Comparison of ENCODE assay signal across 20 cellular contexts in the genomic region with DNA sequence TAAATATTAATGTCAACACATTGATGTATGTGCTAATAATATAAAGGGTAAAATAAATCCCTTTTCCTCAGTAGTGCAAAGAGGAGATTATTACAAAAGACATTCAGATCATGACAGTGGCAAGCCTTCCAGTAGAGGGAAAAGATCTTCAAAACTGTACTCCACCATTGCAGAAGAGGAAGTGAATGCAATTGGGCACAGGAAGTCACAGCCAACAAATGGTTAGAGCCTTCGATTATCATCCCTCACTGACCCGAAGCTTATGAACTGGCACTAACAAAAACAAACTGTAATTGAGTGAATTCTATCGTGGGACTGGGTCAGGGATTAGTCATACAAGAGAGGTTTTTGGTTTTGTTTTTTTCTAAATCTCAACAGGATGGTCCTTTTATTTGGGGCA. TPM values are rescaled to one million over a fixed set of nuclear protein-coding genes. Genes with fewer than 3 reads are reported as not detected.
"Had no signal": no experiment of that assay in that cellular context is flagged by ENCODE, and none has a peak within 500 bp of the region (broad histone marks: within the 10 kb centered on the region; RNA-seq: fewer than 3 reads in every experiment).

No MANE protein-coding gene starts in this region.

- DNase-seq: activated naive CD4-positive, alpha-beta T cell treated with anti-CD3 and anti-CD28 coated beads for 36 hours; activated naive CD8-positive, alpha-beta T cell treated with anti-CD3 and anti-CD28 coated beads, Interleukin-2, amount 50 U/mL, for 24 hours; activated T-cell treated with anti-CD3 and anti-CD28 coated beads for 4 hours; aorta; effector CD8-positive, alpha-beta T cell; esophagus squamous epithelium; glutamatergic neuron; hypothalamus; kidney; left ventricle myocardium inferior; mucosa of descending colon; naive thymus-derived CD8-positive, alpha-beta T cell had no signal

- H3K4me1 ChIP-seq: esophagus squamous epithelium, parathyroid adenoma, tibial nerve, vagina had no signal

- H3K27ac ChIP-seq: esophagus squamous epithelium, left ventricle myocardium inferior, neutrophil, parathyroid adenoma, tibial nerve, vagina had no signal

- H3K4me3 ChIP-seq: esophagus squamous epithelium, left ventricle myocardium inferior, mucosa of descending colon, tibial nerve, vagina had no signal

- ATAC-seq: activated naive CD8-positive, alpha-beta T cell treated with anti-CD3 and anti-CD28 coated beads, Interleukin-2, amount 50 U/mL, for 24 hours; activated T-helper 17 cell treated with anti-CD3 and anti-CD28 coated beads, Interleukin-2, amount 50 U/mL, for 72 hours; mucosa of descending colon; naive thymus-derived CD8-positive, alpha-beta T cell; stimulated activated memory B cell treated with anti-CD40 and anti-IgM and Interleukin-4, amounts not matched to agents 10 μg/mL and 1 μg/mL and 100 μg/mL, for 72 hours had no signal

- H3K36me3 ChIP-seq: neutrophil, vagina had no signal

- H3K9me3 ChIP-seq: esophagus squamous epithelium, left ventricle myocardium inferior, mucosa of descending colon, neutrophil, tibial nerve, vagina had no signal

- FAIRE-seq: endothelial cell of umbilical vein, kidney, TTC549 had no signal

- H3K27me3 ChIP-seq: esophagus squamous epithelium, neutrophil, tibial nerve, vagina had no signal

- H3K9ac ChIP-seq: parathyroid adenoma had no signal

- H2AFZ ChIP-seq: parathyroid adenoma had no signal

- H3K79me2 ChIP-seq: parathyroid adenoma had no signal

RNA-seq across cellular contexts. Expression of gene SCGN, which starts 39.3 kb away (rescaled TPM):
- total RNA-seq: activated naive CD4-positive, alpha-beta T cell treated with anti-CD3 and anti-CD28 coated beads for 36 hours; activated T-helper 17 cell treated with anti-CD3 and anti-CD28 coated beads, Interleukin-2, amount 50 U/mL, for 72 hours; aorta; endothelial cell of umbilical vein; esophagus squamous epithelium; naive thymus-derived CD8-positive, alpha-beta T cell; tibial nerve; vagina had no signal
- polyA plus RNA-seq: endothelial cell of umbilical vein; naive thymus-derived CD8-positive, alpha-beta T cell had no signal
